ENCODE assay signal across 27 cellular contexts in the genomic region with DNA sequence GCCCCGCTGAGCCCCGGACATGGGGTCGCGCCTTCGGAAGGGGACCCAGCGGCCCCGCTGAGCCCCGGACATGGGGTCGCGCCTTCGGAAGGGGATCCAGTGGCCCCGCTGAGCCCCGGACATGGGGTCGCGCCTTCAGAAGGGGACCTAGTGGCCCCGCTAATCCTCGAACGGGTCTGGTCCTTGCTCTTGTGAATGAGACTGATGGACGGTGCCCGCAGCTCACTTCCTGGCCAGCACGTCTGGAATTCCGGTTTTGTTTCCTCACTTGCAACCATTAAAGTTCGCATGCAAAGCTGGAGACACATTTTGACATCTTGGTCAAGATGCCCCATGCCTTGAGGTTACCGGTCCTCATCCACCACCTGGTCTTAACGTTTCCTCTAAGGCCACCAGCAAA. TPM values are rescaled to one million over a fixed set of nuclear protein-coding genes. Genes with fewer than 3 reads are reported as not detected.
"Had no signal": no experiment of that assay in that cellular context is flagged by ENCODE, and none has a peak within 500 bp of the region (broad histone marks: within the 10 kb centered on the region; RNA-seq: fewer than 3 reads in every experiment).

No MANE protein-coding gene starts in this region.

- H3K9me3 ChIP-seq: left lung, lower lobe of right lung, right atrium auricular region, right lobe of liver, testis, thyroid gland, transverse colon, upper lobe of left lung, vagina had no signal

- H3K27me3 ChIP-seq: left lung, right atrium auricular region, right lobe of liver, testis, thyroid gland, transverse colon, upper lobe of left lung, vagina had no signal

- DNase-seq: hippocampal formation; left colon; left lung; lower lobe of right lung; mammary epithelial cell; mesenchymal stem cell; naive thymus-derived CD8-positive, alpha-beta T cell; nucleus accumbens; stimulated activated CD4-positive, alpha-beta T cell treated with anti-CD3 and anti-CD28 coated beads, Interleukin-4, amount 100 ng/mL, for 24 hours; stimulated activated CD8-positive, alpha-beta memory T cell treated with anti-CD3 and anti-CD28 coated beads, Interleukin-4, amount 100 ng/mL, for 48 hours; stimulated activated naive CD4-positive, alpha-beta T cell treated with Interleukin-2 at 50 U/mL for 16 hours; stimulated activated naive CD8-positive, alpha-beta T cell treated with anti-CD3 and anti-CD28 coated beads, Interleukin-15, amount 100 ng/mL, for 72 hours; substantia nigra; testis; thyroid gland; transverse colon; upper lobe of left lung had no signal

- ATAC-seq: left colon; left lung; lower lobe of right lung; naive thymus-derived CD8-positive, alpha-beta T cell; right lobe of liver; stimulated activated memory B cell treated with anti-CD40 and anti-IgM and Interleukin-4, amounts not matched to agents 10 μg/mL and 1 μg/mL and 100 μg/mL, for 72 hours; stimulated activated naive CD8-positive, alpha-beta T cell treated with anti-CD3 and anti-CD28 coated beads, Interleukin-15, amount 100 ng/mL, for 72 hours had no signal

- H3K27me3 Mint-ChIP-seq: naive thymus-derived CD8-positive, alpha-beta T cell; progenitor cell of endocrine pancreas; stimulated activated memory B cell treated with anti-CD40 and anti-IgM and Interleukin-4, amounts not matched to agents 10 μg/mL and 1 μg/mL and 100 μg/mL, for 72 hours; stimulated activated naive CD8-positive, alpha-beta T cell treated with anti-CD3 and anti-CD28 coated beads, Interleukin-15, amount 100 ng/mL, for 72 hours had no signal

- H3K9me3 Mint-ChIP-seq: naive thymus-derived CD8-positive, alpha-beta T cell; nephron; neural crest cell; stimulated activated memory B cell treated with anti-CD40 and anti-IgM and Interleukin-4, amounts not matched to agents 10 μg/mL and 1 μg/mL and 100 μg/mL, for 72 hours; stimulated activated naive CD8-positive, alpha-beta T cell treated with anti-CD3 and anti-CD28 coated beads, Interleukin-15, amount 100 ng/mL, for 72 hours had no signal

- H3K4me3 ChIP-seq: left lung, lower lobe of right lung, right atrium auricular region, right lobe of liver, smooth muscle cell, testis, thyroid gland, transverse colon, upper lobe of left lung, vagina had no signal

- H3K4me3 Mint-ChIP-seq: naive thymus-derived CD8-positive, alpha-beta T cell; nephron; neural crest cell; stimulated activated memory B cell treated with anti-CD40 and anti-IgM and Interleukin-4, amounts not matched to agents 10 μg/mL and 1 μg/mL and 100 μg/mL, for 72 hours; stimulated activated naive CD8-positive, alpha-beta T cell treated with anti-CD3 and anti-CD28 coated beads, Interleukin-15, amount 100 ng/mL, for 72 hours had no signal

- H3K4me1 ChIP-seq: testis had no signal

- H3K27ac ChIP-seq: left lung, lower lobe of right lung, parathyroid adenoma, right atrium auricular region, right lobe of liver, testis, thyroid gland, transverse colon, upper lobe of left lung, vagina had no signal

- H3K36me3 ChIP-seq: vagina had no signal

- H3K27ac Mint-ChIP-seq: naive thymus-derived CD8-positive, alpha-beta T cell; nephron; progenitor cell of endocrine pancreas; stimulated activated memory B cell treated with anti-CD40 and anti-IgM and Interleukin-4, amounts not matched to agents 10 μg/mL and 1 μg/mL and 100 μg/mL, for 72 hours; stimulated activated naive CD8-positive, alpha-beta T cell treated with anti-CD3 and anti-CD28 coated beads, Interleukin-15, amount 100 ng/mL, for 72 hours had no signal

RNA-seq across cellular contexts. Expression of gene TP73, which starts 8.0 kb away (rescaled TPM):
- total RNA-seq: naive thymus-derived CD8-positive, alpha-beta T cell; skeletal muscle tissue had no signal
- polyA plus RNA-seq: smooth muscle cell had no signal
